ENCODE assay signal across 8 cellular contexts in genomic region chr19:57487477-57488298, GRCh38. TPM values are rescaled to one million over a fixed set of nuclear protein-coding genes. Genes with fewer than 3 reads are reported as not detected.
DNase-seq lines count a peak whose midpoint lies in the region; ATAC-seq, FAIRE-seq and TF ChIP-seq lines count a peak whose summit lies in the region.
"Not testable (repeated sequence)": the region's sequence is repeated elsewhere in the genome, so short reads cannot be mapped to it uniquely, and the experiment has no call there.

TSS of gene ZNF419 (plus strand) at chr19:57487750. CDS start at chr19:57487951, 201 bp downstream.

- peak within 1 kb of the TSS; percentile 85 to 87 for H3K9ac ChIP-seq in kidney (ENCODE audit: low read length in 2 of 2)

- TF ChIP-seq CTCF in kidney (IDR thresholded peaks at IDR 0.05; ENCODE audit: borderline replicate concordance, extremely low read depth, insufficient read depth) = not testable (repeated sequence)

- peaks cover 0 to 11% of the 10 kb centered on the region in 2 donors for H3K9me3 ChIP-seq in kidney (ENCODE audit: control insufficient read depth in 1 of 2, low read length in 2 of 2)

- H3K36me3 ChIP-seq in kidney (ENCODE audit: control insufficient read depth in 1 of 2, insufficient read depth in 2 of 2, low read length in 2 of 2) = peaks cover 8 to 10% of the 10 kb centered on the region in 2 donors

- H3K27ac ChIP-seq in kidney (ENCODE audit: low read depth in 2 of 2, low read length in 2 of 2) = peak within 1 kb of the TSS; percentile 63 to 65

- DNase-seq in AG20443 (ENCODE audit: low spot score) (peak; percentile 94), NCI-H446 (lab: John Stamatoyannopoulos, UW) (peak; percentile 54 to 86), cerebellum (ENCODE audit: low spot score) (peak; percentile 96), kidney (peak; percentile 97)
- DNase-seq in stimulated activated CD4-positive, alpha-beta T cell treated with anti-CD3 and anti-CD28 coated beads, Interleukin-15, amount 100 ng/mL, for 1 hour (ENCODE audit: low read depth in 1 of 2, low spot score in 1 of 2) = peak; percentile 81 to 89

- peak; percentile 88 for ATAC-seq in GM19035 (IDR thresholded peaks at IDR 0.05; ENCODE audit: unreplicated experiment)
- ATAC-seq in HG03342 (IDR thresholded peaks at IDR 0.05; ENCODE audit: unreplicated experiment) = peak; percentile 95
- peak; percentile 99 for ATAC-seq in activated CD4-positive, CD25-positive, alpha-beta regulatory T cell treated with anti-CD3 and anti-CD28 coated beads, Interleukin-2, amount 50 U/mL, for 24 hours

- H3K4me3 ChIP-seq in kidney (ENCODE audit: low read length in 2 of 2) = peak within 1 kb of the TSS; percentile 82 to 84

- H3K4me1 ChIP-seq in kidney (ENCODE audit: control insufficient read depth in 1 of 2, insufficient read depth in 1 of 2, low read depth in 1 of 2, low read length in 2 of 2) = not testable (repeated sequence)

- intact Hi-C loops in kidney (cut with DNase I) = not testable (repeated sequence)

- FAIRE-seq in kidney (lab: Jason Lieb, UNC) = peak; percentile 73

RNA-seq across cellular contexts. Expression of gene ZNF419, which starts in this region (rescaled TPM):
- total RNA-seq in cerebellum = 20.3 TPM
- 15.4 TPM for total RNA-seq in kidney
- polyA plus RNA-seq in kidney (ENCODE audit: insufficient read depth, low read depth, low replicate concordance) = 5.7 TPM

Comparison
In these comparisons a context has a peak if more than half of its experiments do, and no peak if none do; other contexts are left out.
1. Peak in every context shown above with its lines: DNase-seq, ATAC-seq, H3K4me3 ChIP-seq and H3K27ac ChIP-seq.